ENCODE assay signal across 1 cellular context in the genomic region with DNA sequence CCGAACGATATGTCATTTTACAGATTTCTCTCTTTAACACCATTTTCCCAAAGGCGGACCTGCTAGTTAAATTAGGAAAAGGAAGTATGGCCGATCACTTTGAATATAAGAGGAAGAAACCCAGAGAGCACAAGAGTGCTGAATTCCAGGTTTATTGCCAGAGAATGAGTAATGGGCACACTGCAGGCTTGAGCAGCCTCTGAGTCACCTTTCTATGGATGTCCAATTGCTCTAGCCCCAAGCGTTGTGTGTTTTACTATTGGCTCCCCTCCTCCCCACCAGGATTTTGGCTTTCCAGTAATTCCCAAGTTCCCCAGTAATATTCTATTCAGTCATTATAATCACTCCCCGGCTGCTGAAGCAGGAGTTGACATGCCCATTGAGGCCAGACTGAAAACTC.
TF ChIP-seq lines count a peak whose summit lies in the region.

No MANE protein-coding gene starts in this region.

TF ChIP-seq in HepG2, 621 proteins besides CTCF, POLR2A, EP300 and RAD21 (continued from another document):
- TF ChIP-seq, protein P1, sequence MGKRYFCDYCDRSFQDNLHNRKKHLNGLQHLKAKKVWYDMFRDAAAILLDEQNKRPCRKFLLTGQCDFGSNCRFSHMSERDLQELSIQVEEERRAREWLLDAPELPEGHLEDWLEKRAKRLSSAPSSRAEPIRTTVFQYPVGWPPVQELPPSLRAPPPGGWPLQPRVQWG (CRISPR knock-in tag; IDR thresholded peaks at IDR 0.05; ENCODE audit: borderline replicate concordance, low read depth), result no peak
- TF ChIP-seq ZNF205 (CRISPR knock-in tag; IDR thresholded peaks at IDR 0.05) (no peak), CENPT (CRISPR knock-in tag; IDR thresholded peaks at IDR 0.05; ENCODE audit: low read depth) (no peak), MED13 (CRISPR knock-in tag; IDR thresholded peaks at IDR 0.05) (no peak), ZNF615 (CRISPR knock-in tag; IDR thresholded peaks at IDR 0.05; ENCODE audit: borderline replicate concordance) (no peak), ATM (IDR thresholded peaks at IDR 0.05; ENCODE audit: borderline replicate concordance) (no peak), TMF1 (CRISPR knock-in tag; IDR thresholded peaks at IDR 0.05; ENCODE audit: low read depth) (no peak), FLYWCH1 (CRISPR knock-in tag; IDR thresholded peaks at IDR 0.05) (no peak), SIX4 (CRISPR knock-in tag; IDR thresholded peaks at IDR 0.05) (no peak), ZFP1 (CRISPR knock-in tag; IDR thresholded peaks at IDR 0.05) (no peak)
- TF ChIP-seq, protein P2, sequence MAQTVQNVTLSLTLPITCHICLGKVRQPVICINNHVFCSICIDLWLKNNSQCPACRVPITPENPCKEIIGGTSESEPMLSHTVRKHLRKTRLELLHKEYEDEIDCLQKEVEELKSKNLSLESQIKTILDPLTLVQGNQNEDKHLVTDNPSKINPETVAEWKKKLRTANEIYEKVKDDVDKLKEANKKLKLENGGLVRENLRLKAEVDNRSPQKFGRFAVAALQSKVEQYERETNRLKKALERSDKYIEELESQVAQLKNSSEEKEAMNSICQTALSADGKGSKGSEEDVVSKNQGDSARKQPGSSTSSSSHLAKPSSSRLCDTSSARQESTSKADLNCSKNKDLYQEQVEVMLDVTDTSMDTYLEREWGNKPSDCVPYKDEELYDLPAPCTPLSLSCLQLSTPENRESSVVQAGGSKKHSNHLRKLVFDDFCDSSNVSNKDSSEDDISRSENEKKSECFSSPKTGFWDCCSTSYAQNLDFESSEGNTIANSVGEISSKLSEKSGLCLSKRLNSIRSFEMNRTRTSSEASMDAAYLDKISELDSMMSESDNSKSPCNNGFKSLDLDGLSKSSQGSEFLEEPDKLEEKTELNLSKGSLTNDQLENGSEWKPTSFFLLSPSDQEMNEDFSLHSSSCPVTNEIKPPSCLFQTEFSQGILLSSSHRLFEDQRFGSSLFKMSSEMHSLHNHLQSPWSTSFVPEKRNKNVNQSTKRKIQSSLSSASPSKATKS (CRISPR knock-in tag; IDR thresholded peaks at IDR 0.05), result no peak
